1 cellular context compared by ENCODE assay signal in the genomic region with DNA sequence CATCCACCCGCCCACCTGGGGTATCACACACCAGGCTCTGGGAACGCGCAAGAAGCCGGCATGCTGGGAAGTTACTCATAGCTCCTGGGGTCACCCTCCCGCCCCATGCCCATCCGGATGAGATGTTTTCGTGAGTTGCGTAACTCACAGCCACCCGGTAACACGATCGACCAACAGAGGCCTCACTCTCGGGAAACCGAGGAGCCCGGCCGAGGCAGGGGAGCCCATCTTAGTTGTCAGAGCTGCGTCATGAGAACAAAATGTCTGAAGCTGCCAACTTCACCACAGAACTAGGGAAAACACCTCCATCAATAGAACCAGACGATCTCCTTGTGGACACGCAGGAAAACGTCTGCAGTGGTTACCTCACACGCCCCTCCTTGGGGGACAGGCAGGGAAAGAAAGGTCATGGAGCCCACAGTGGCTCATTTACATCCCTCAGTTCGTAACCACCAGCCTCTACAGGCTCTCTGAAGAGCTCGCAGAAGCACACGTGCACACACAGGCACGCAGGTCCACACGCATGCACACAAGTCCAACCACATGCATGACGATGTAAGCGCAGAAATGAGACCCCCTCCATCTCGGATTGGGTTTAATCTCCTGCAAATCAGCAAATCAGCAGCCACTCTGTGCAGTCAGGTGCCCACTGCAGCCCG.
TF ChIP-seq lines count a peak whose summit lies in the region.

No MANE protein-coding gene starts in this region.

TF ChIP-seq in K562, 482 proteins besides CTCF, POLR2A, EP300 and RAD21:
- TF ChIP-seq RAD51 (IDR thresholded peaks at IDR 0.05; ENCODE audit: borderline replicate concordance, low read depth), result no peak
- no peak for TF ChIP-seq RBM17 (IDR thresholded peaks at IDR 0.05; ENCODE audit: borderline replicate concordance, low read depth, low read length)
- no peak for TF ChIP-seq E2F4 (CRISPR knock-in tag; IDR thresholded peaks at IDR 0.05; ENCODE audit: low read depth)
- TF ChIP-seq ZNF165 (CRISPR knock-in tag; IDR thresholded peaks at IDR 0.05; ENCODE audit: borderline replicate concordance), result 0 out of 2 replicates have a peak, but pooled peaks have one; percentile 25
- peak; percentile 81 for TF ChIP-seq CEBPB (tag; IDR thresholded peaks at IDR 0.05)
- no peak for TF ChIP-seq CEBPG (CRISPR knock-in tag; IDR thresholded peaks at IDR 0.05)
- TF ChIP-seq CEBPG (tag; conservative IDR thresholded peaks at IDR 0.05 in 1 of 2, IDR thresholded peaks at IDR 0.05 in 1 of 2), result peak in 1 of 2 experiments; percentile 16; a peak in 1 of 4 replicates
